ENCODE assay signal across 6 cellular contexts in genomic region chr11:22078063-22078462, GRCh38.
"Had no signal": no experiment of that assay in that cellular context is flagged by ENCODE, and none has a peak within 500 bp of the region (broad histone marks: within the 10 kb centered on the region; RNA-seq: fewer than 3 reads in every experiment).

No MANE protein-coding gene starts in this region.

- ATAC-seq: K562 had no signal

- DNase-seq: IMR-90, KBM-7, KG1 had no signal

- H3K27ac ChIP-seq: HL-60 had no signal

- H3K4me3 ChIP-seq: K562 had no signal

- FAIRE-seq: HTR-8/SVneo, K562 had no signal
